9 cellular contexts compared by ENCODE assay signal in the genomic region with DNA sequence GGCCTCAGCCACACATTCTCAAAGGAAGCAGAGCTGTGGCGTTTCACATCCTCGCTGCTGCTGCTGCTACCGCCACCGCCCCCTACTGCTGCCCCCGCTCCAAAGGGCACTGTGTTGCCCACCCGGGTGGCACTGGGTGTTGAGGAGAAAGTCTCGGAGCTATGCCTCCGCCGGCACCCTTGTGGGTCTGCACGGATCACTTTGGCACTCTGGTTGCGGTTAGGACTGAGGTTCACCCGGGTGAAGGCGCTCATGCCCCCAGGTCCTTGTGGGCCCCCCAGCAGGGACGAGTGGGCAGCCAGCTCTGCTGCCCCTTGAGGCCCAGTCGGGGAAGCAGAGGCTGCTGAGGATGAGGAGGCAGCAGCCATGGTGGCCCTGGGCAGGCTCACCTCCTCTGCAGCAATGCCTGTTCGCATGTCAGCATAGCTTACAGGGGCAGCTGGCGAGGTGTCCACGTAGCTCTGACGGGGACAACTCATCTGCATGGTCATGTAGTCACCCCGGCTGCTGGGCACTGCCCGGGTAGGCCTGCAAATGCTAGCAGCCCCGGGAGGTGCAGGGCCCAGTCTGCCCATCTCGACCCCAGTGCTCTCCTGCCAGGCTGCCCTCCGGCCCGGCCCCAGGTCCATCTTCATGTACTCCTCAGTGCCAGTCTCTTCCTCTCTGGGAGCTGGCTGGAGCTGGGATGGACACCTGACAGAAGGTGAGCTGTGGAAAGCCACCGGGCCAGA. TPM values are rescaled to one million over a fixed set of nuclear protein-coding genes. Genes with fewer than 3 reads are reported as not detected.
DNase-seq lines count a peak whose midpoint lies in the region; ATAC-seq and TF ChIP-seq lines count a peak whose summit lies in the region.
"Had no signal": no experiment of that assay in that cellular context is flagged by ENCODE, and none has a peak within 500 bp of the region (broad histone marks: within the 10 kb centered on the region; RNA-seq: fewer than 3 reads in every experiment).

No MANE protein-coding gene starts in this region.

- H3K27me3 Mint-ChIP-seq in T-helper 17 cell: no peaks in the 10 kb centered on the region

- H3K9ac ChIP-seq in KMS-11 (no peak overlapping the region), muscle layer of colon (ENCODE audit: low read length) (peak overlapping the region; percentile 71)

- H3K36me3 Mint-ChIP-seq in T-helper 17 cell (ENCODE audit: low read depth): no peaks in the 10 kb centered on the region

- TF ChIP-seq CTCF in KMS-11 (conservative IDR thresholded peaks at IDR 0.05; ENCODE audit: low read depth, low read length) (no peak), epithelial cell of esophagus (IDR thresholded peaks at IDR 0.05; ENCODE audit: insufficient read depth, low read depth, low read length, missing control alignments) (no peak)

- ATAC-seq in T-helper 17 cell (no peak), GM18907 (IDR thresholded peaks at IDR 0.05; ENCODE audit: unreplicated experiment) (no peak)

- H3K36me3 ChIP-seq in KMS-11 (ENCODE audit: insufficient read depth) (no peaks in the 10 kb centered on the region), muscle layer of colon (ENCODE audit: insufficient read depth, low read length) (peaks cover 10% of the 10 kb centered on the region)

- H3K9me3 ChIP-seq in muscle layer of colon (ENCODE audit: low read length) (no peaks in the 10 kb centered on the region), T-helper 17 cell (ENCODE audit: control insufficient read depth, low read length, poor library complexity, severe bottlenecking) (no peaks in the 10 kb centered on the region)

- H3K4me2 ChIP-seq in KMS-11: peak overlapping the region; percentile 51; the same call in 1 of the 2 replicates

- H3K4me3 Mint-ChIP-seq in T-helper 17 cell: no peak overlapping the region

- no peak overlapping the region for H2AFZ ChIP-seq in KMS-11 (ENCODE audit: low read depth)

- DNase-seq in 8988T: peak; percentile 49
- DNase-seq in epithelial cell of esophagus (ENCODE audit: low read depth): peak; percentile 44
- no peak for DNase-seq in T-helper 17 cell
- no peak for DNase-seq in inferior parietal cortex (ENCODE audit: extremely low spot score)
- no peak for DNase-seq in stimulated activated CD4-positive, alpha-beta T cell treated with anti-CD3 and anti-CD28 coated beads, Interleukin-4, amount 100 ng/mL, for 4 hours
- DNase-seq: NCI-H2029 had no signal

- H3K4me1 ChIP-seq in KMS-11 (ENCODE audit: low read depth, poor library complexity, severe bottlenecking): peaks cover 44% of the 10 kb centered on the region
- peaks cover 34% of the 10 kb centered on the region for H3K4me1 ChIP-seq in muscle layer of colon (ENCODE audit: insufficient read depth, low read length)

- H3K27ac Mint-ChIP-seq in T-helper 17 cell: no peak overlapping the region

- H4K20me1 ChIP-seq in KMS-11 (ENCODE audit: insufficient read depth): no peaks in the 10 kb centered on the region

- H3K4me3 ChIP-seq in KMS-11 (IDR thresholded peaks at IDR 0.05; ENCODE audit: insufficient read depth, low read depth, low read length) (no peak overlapping the region), epithelial cell of esophagus (ENCODE audit: low read length) (peak overlapping the region; percentile 72), muscle layer of colon (ENCODE audit: low read depth in 1 of 2, low read length in 2 of 2) (peak overlapping the region; percentile 83 to 96)

- peaks cover 17% of the 10 kb centered on the region for H3K4me1 Mint-ChIP-seq in T-helper 17 cell

- H3K79me2 ChIP-seq in KMS-11 (ENCODE audit: insufficient read depth, low read depth): peaks cover 61% of the 10 kb centered on the region

- H3K27me3 ChIP-seq in KMS-11 (ENCODE audit: insufficient read depth, low read depth) (no peaks in the 10 kb centered on the region), muscle layer of colon (ENCODE audit: control insufficient read depth in 1 of 2, insufficient read depth in 2 of 2, low read length in 2 of 2) (no peaks in the 10 kb centered on the region)

- H3K27ac ChIP-seq in KMS-11 (no peak overlapping the region), muscle layer of colon (ENCODE audit: low read depth, low read length) (peak overlapping the region; percentile 88)

RNA-seq across cellular contexts. Expression of gene IRS1, which starts 4.2 kb away (rescaled TPM):
- 1 to 10 TPM in 1 of 2 donors, under 1 TPM in 1; 0.90 to 6.2 TPM for total RNA-seq in T-helper 17 cell

RNA-seq across cellular contexts. Expression of gene RHBDD1, which starts 40.4 kb away (rescaled TPM):
- 10 to 100 TPM; 41.5 to 42.0 TPM for total RNA-seq in T-helper 17 cell

Comparison
In these comparisons a context has a peak if more than half of its experiments do, and no peak if none do; other contexts are left out.
1. DNase-seq: peak in 8988T (single experiment) and epithelial cell of esophagus (single experiment); none in T-helper 17 cell (0 of 3), inferior parietal cortex (single experiment) and stimulated activated CD4-positive, alpha-beta T cell treated with anti-CD3 and anti-CD28 coated beads, Interleukin-4, amount 100 ng/mL, for 4 hours (0 of 2).